In genomic region chr12:6946920-6947374, GRCh38 we compare ENCODE assay signal across 9 cellular contexts. TPM values are rescaled to one million over a fixed set of nuclear protein-coding genes. Genes with fewer than 3 reads are reported as not detected.
A peak's percentile ranks its signal among the peaks of the same experiment; 100 is the strongest.
DNase-seq lines count a peak whose midpoint lies in the region; ATAC-seq, FAIRE-seq and TF ChIP-seq lines count a peak whose summit lies in the region.
"Had no signal": no experiment of that assay in that cellular context is flagged by ENCODE, and none has a peak within 500 bp of the region (broad histone marks: within the 10 kb centered on the region; RNA-seq: fewer than 3 reads in every experiment).

No MANE protein-coding gene starts in this region.

- H3K9me3 ChIP-seq in H9 (ENCODE audit: control insufficient read depth, low read depth, low read length) (no peaks in the 10 kb centered on the region), T-helper 17 cell (ENCODE audit: control insufficient read depth, low read length, poor library complexity, severe bottlenecking) (no peaks in the 10 kb centered on the region), right cardiac atrium (ENCODE audit: control insufficient read depth, low read length) (no peaks in the 10 kb centered on the region), sigmoid colon (no peaks in the 10 kb centered on the region)

- FAIRE-seq in GM19239 (lab: Jason Lieb, UNC): no peak
- FAIRE-seq: TTC549 had no signal

- peak overlapping the region; percentile 3 for H3K9ac ChIP-seq in H9 (ENCODE audit: extremely low read depth, insufficient read length, low read length)

- H3K4me2 ChIP-seq in H9 (ENCODE audit: insufficient read depth, insufficient read length, low read length): peak overlapping the region; percentile 96

- no peak for ATAC-seq in T-helper 17 cell
- ATAC-seq in right cardiac atrium: no peak
- no peak for ATAC-seq in HG03432 (IDR thresholded peaks at IDR 0.05; ENCODE audit: unreplicated experiment)

- peaks cover 2% of the 10 kb centered on the region for H4K20me1 ChIP-seq in H9 (ENCODE audit: control insufficient read depth, insufficient read depth, insufficient read length)

- H3K18ac ChIP-seq in H9 (ENCODE audit: insufficient read length, low read depth, low read length): no peak overlapping the region

- H3K36me3 Mint-ChIP-seq in H9 (ENCODE audit: insufficient read depth in 1 of 3, low read depth in 3 of 3) (peaks cover 3 to 11% (median 6%) of the 10 kb centered on the region in 3 experiments; a peak in 5 of 7 replicates), T-helper 17 cell (ENCODE audit: low read depth) (peaks cover 5% of the 10 kb centered on the region)

- no peak overlapping the region for H4K5ac ChIP-seq in H9 (ENCODE audit: insufficient read length, low read depth, low read length)

- H2BK5ac ChIP-seq in H9 (ENCODE audit: insufficient read length, low read length): no peak overlapping the region

- H3K36me3 ChIP-seq in sigmoid colon: peaks cover 0 to 16% (median under 1%) of the 10 kb centered on the region in 4 donors

- no peak overlapping the region for H4K91ac ChIP-seq in H9 (ENCODE audit: insufficient read length, low read depth, low read length)

- H3K27ac Mint-ChIP-seq in H9 (peak overlapping the region; percentile 59 to 94 (median 68); a peak in 5 of 7 replicates), T-helper 17 cell (peak overlapping the region; percentile 98)

- H3K27me3 ChIP-seq in H9 (ENCODE audit: insufficient read depth, low read length): no peaks in the 10 kb centered on the region
- no peaks in the 10 kb centered on the region for H3K27me3 ChIP-seq in right cardiac atrium (ENCODE audit: control insufficient read depth, insufficient read depth)
- H3K27me3 ChIP-seq in sigmoid colon: no peaks in the 10 kb centered on the region

- peaks cover 39 to 42% of the 10 kb centered on the region in 2 experiments for H3K4me1 Mint-ChIP-seq in H9
- H3K4me1 Mint-ChIP-seq in T-helper 17 cell: peaks cover 74% of the 10 kb centered on the region

- H3K4me3 Mint-ChIP-seq in H9: peak overlapping the region; percentile 93 to 94
- peak overlapping the region; percentile 99 for H3K4me3 Mint-ChIP-seq in T-helper 17 cell

- H3T11ph ChIP-seq in H9 (ENCODE audit: low read length): no peak overlapping the region

- intact Hi-C loops in right cardiac atrium (cut with DNase I) (loop anchor here in 2 of 4 donors (5.0 to 10.0 kb wide), 2 partner anchors 165 to 168 kb away; no protein-coding TSS in a partner anchor), sigmoid colon (cut with DNase I) (no loop called here)

- WGBS in H9 (ENCODE audit: extremely low coverage, insufficient read length, low lambda C conversion rate): no CpG with 5 or more reads among the region's 8 CpGs
- 71% methylated on average over 8 of the region's 8 CpGs for WGBS in right cardiac atrium
- 28 to 58% methylated on average over 8 of the region's 8 CpGs for WGBS in sigmoid colon, 2 donors

- no peak overlapping the region for H2BK12ac ChIP-seq in H9 (ENCODE audit: insufficient read length, low read depth, low read length)

- H3K9me3 Mint-ChIP-seq in H9: no peaks in the 10 kb centered on the region; a peak in 1 of 5 replicates

- H3K4me1 ChIP-seq in H9 (ENCODE audit: insufficient read depth, low read length): 0 out of 2 replicates have a peak, but pooled peaks cover 4% of the 10 kb centered on the region
- no peaks in the 10 kb centered on the region for H3K4me1 ChIP-seq in right cardiac atrium (ENCODE audit: control insufficient read depth, insufficient read depth, low read length)
- H3K4me1 ChIP-seq in sigmoid colon: peaks cover 0 to 41% (median 31%) of the 10 kb centered on the region in 4 donors

- no peaks in the 10 kb centered on the region for H3K79me2 ChIP-seq in H9 (ENCODE audit: insufficient read depth, low read length)

- H3K23ac ChIP-seq in H9 (ENCODE audit: insufficient read length, low read depth, low read length): no peak overlapping the region

- TF ChIP-seq EP300 in sigmoid colon (IDR thresholded peaks at IDR 0.05): no peak

- H3K27me3 Mint-ChIP-seq in H9 (ENCODE audit: low read depth): peaks cover 2% of the 10 kb centered on the region; the same call in 1 of the 2 replicates
- no peaks in the 10 kb centered on the region for H3K27me3 Mint-ChIP-seq in T-helper 17 cell

- no peak overlapping the region for H2BK120ac ChIP-seq in H9 (ENCODE audit: low read depth, low read length, poor library complexity, severe bottlenecking)

- no peak overlapping the region for H3K4ac ChIP-seq in H9 (ENCODE audit: low read depth, low read length)

- TF ChIP-seq POLR2A in sigmoid colon (IDR thresholded peaks at IDR 0.05): no peak

- TF ChIP-seq CTCF in H9 (conservative IDR thresholded peaks at IDR 0.05): no peak
- no peak for TF ChIP-seq CTCF in sigmoid colon (IDR thresholded peaks at IDR 0.05)

- no peak overlapping the region for H2BK15ac ChIP-seq in H9 (ENCODE audit: low read depth, low read length)

- H2AFZ ChIP-seq in H9 (ENCODE audit: low read length): no peak overlapping the region

- no peak overlapping the region for H3K14ac ChIP-seq in H9 (ENCODE audit: insufficient read depth, low read length)

- H3K27ac ChIP-seq in H9 (ENCODE audit: insufficient read length, low read depth, low read length): no peak overlapping the region
- H3K27ac ChIP-seq in right cardiac atrium (ENCODE audit: low read length): no peak overlapping the region
- peak overlapping the region in 3 of 4 donors; percentile 39 to 99 (median 52) for H3K27ac ChIP-seq in sigmoid colon

- no peaks in the 10 kb centered on the region for H3K79me1 ChIP-seq in H9 (ENCODE audit: insufficient read depth, low read depth, low read length, poor library complexity, severe bottlenecking)

- no peak overlapping the region for H4K8ac ChIP-seq in H9 (replicated peaks; ENCODE audit: insufficient read length, low read depth, low read length)

- DNase-seq in H9 (no peak), T-helper 17 cell (no peak), right cardiac atrium (peak in 2 of 3 donors; percentile 11 to 40), sigmoid colon (no peak), NCI-H1436 (lab: John Stamatoyannopoulos, UW) (no peak), GM19239 (ENCODE audit: insufficient read length, low spot score) (no peak)

- no peak overlapping the region for H2AK5ac ChIP-seq in H9 (ENCODE audit: insufficient read length, low read length)

- peaks cover 16% of the 10 kb centered on the region for H3K23me2 ChIP-seq in H9 (ENCODE audit: insufficient read length, low read depth, low read length, poor library complexity, severe bottlenecking)

- no peak overlapping the region for H3K4me3 ChIP-seq in right cardiac atrium (ENCODE audit: low read length)
- peak overlapping the region in 2 of 4 donors; percentile 6 to 16 for H3K4me3 ChIP-seq in sigmoid colon

- H2BK20ac ChIP-seq in H9 (ENCODE audit: low read depth, low read length, poor library complexity, severe bottlenecking): no peak overlapping the region

- no peak overlapping the region for H3K56ac ChIP-seq in H9 (ENCODE audit: insufficient read length, low read depth, low read length)

RNA-seq across cellular contexts. Expression of gene C12orf57, which starts 3.1 kb away (rescaled TPM):
- total RNA-seq in H9 (2021) (195 TPM in 2 replicates), T-helper 17 cell (100 to 1,000 TPM; 192 to 226 TPM), right cardiac atrium (100 to 1,000 TPM; 262 to 339 (median 272) TPM), sigmoid colon (100 to 1,000 TPM; 465 to 697 (median 652) TPM)
- polyA plus RNA-seq in right cardiac atrium (441 TPM), sigmoid colon (100 to 1,000 TPM; 305 to 810 (median 418) TPM)

RNA-seq across cellular contexts. Expression of gene RNU7-1, which starts 3.3 kb away (rescaled TPM):
- total RNA-seq in H9 (2021) (not detected in 2 replicates), T-helper 17 cell (not detected), right cardiac atrium (not detected), sigmoid colon (not detected)
- polyA plus RNA-seq in right cardiac atrium (not detected), sigmoid colon (not detected)
- polyA plus RNA-seq: neural cell had no signal

RNA-seq across cellular contexts. Expression of gene PTPN6, which starts 4.2 kb away (rescaled TPM):
- total RNA-seq in H9 (2021) (18.2 and 19.8 TPM in 2 replicates), T-helper 17 cell (100 to 1,000 TPM; 115 to 177 TPM), right cardiac atrium (10 to 100 TPM in 2 of 4 donors, 1 to 10 TPM in 2; 7.7 to 12.1 (median 9.3) TPM), sigmoid colon (10 to 100 TPM in 3 of 4 donors, 1 to 10 TPM in 1; 5.3 to 13.6 (median 11.8) TPM)
- polyA plus RNA-seq in right cardiac atrium (5.9 TPM), sigmoid colon (10 to 100 TPM; 42.1 to 92.4 (median 67.3) TPM)
- polyA plus RNA-seq: neural cell had no signal

RNA-seq across cellular contexts. Expression of gene ATN1, which starts 19.2 kb away (rescaled TPM):
- total RNA-seq in H9 (2021): 97.9 and 103 TPM in 2 replicates
- 10 to 100 TPM; 24.1 to 28.9 TPM for total RNA-seq in T-helper 17 cell
- total RNA-seq in right cardiac atrium: 10 to 100 TPM; 85.3 to 89.3 (median 88.6) TPM
- polyA plus RNA-seq in right cardiac atrium: 70.1 TPM
- total RNA-seq in sigmoid colon: 100 to 1,000 TPM in 1 of 4 donors, 10 to 100 TPM in 3; 46.4 to 138 (median 60.3) TPM
- 10 to 100 TPM; 30.1 to 78.8 (median 33.0) TPM for polyA plus RNA-seq in sigmoid colon

RNA-seq across cellular contexts. Expression of gene PHB2, which starts 23.5 kb away (rescaled TPM):
- 370 and 383 TPM in 2 replicates for total RNA-seq in H9 (2021)
- total RNA-seq in T-helper 17 cell: 100 to 1,000 TPM; 145 to 150 TPM
- 100 to 1,000 TPM; 137 to 159 (median 142) TPM for total RNA-seq in right cardiac atrium
- polyA plus RNA-seq in right cardiac atrium: 127 TPM
- 100 to 1,000 TPM; 211 to 327 (median 285) TPM for total RNA-seq in sigmoid colon
- 100 to 1,000 TPM; 180 to 283 (median 184) TPM for polyA plus RNA-seq in sigmoid colon

Comparison
In these comparisons a context has a peak if more than half of its experiments do, and no peak if none do; other contexts are left out.
1. DNase-seq: peak in right cardiac atrium (2 of 3); none in H9 (single experiment), T-helper 17 cell (0 of 3), sigmoid colon (single experiment), NCI-H1436 (single experiment) and GM19239 (single experiment).
2. H3K27ac ChIP-seq: peak in sigmoid colon (3 of 4); none in H9 (single experiment) and right cardiac atrium (single experiment).